Comparison of ENCODE assay signal across 1 cellular context in genomic region chr7:44059219-44060090, GRCh38.
A peak's percentile ranks its signal among the peaks of the same experiment; 100 is the strongest.
TF ChIP-seq lines count a peak whose summit lies in the region.

No MANE protein-coding gene starts in this region.

TF ChIP-seq in GM12878, 131 proteins besides CTCF, POLR2A, EP300 and RAD21:
- TF ChIP-seq SRF (IDR thresholded peaks at IDR 0.05; ENCODE audit: low read depth in 2 of 2, low read length in 2 of 2) (no peak), NRF1 (conservative IDR thresholded peaks at IDR 0.05; ENCODE audit: low read depth, low read length) (no peak), EGR1 (IDR thresholded peaks at IDR 0.05; ENCODE audit: borderline replicate concordance in 1 of 2, low read depth in 2 of 2, low read length in 2 of 2) (peak in 1 of 2 experiments; percentile 88; a peak in 2 of 3 replicates), BCL3 (IDR thresholded peaks at IDR 0.05; ENCODE audit: borderline replicate concordance, insufficient read depth, low read depth, low read length, poor library complexity, severe bottlenecking) (no peak), RUNX3 (IDR thresholded peaks at IDR 0.05; ENCODE audit: low read length) (peak; percentile 58), SREBF1 (IDR thresholded peaks at IDR 0.05; ENCODE audit: low read length) (no peak), ZNF592 (IDR thresholded peaks at IDR 0.05) (no peak), CBX3 (IDR thresholded peaks at IDR 0.05; ENCODE audit: borderline replicate concordance, low read depth) (no peak), ATF7 (IDR thresholded peaks at IDR 0.05; ENCODE audit: low read depth) (no peak), SKIL (IDR thresholded peaks at IDR 0.05; ENCODE audit: low read depth, poor library complexity, severe bottlenecking) (no peak), RELB (IDR thresholded peaks at IDR 0.05; ENCODE audit: low read depth) (no peak), MEF2B (IDR thresholded peaks at IDR 0.05; ENCODE audit: partially characterized antibody, poor library complexity, severe bottlenecking) (peak; percentile 59), CREB1 (IDR thresholded peaks at IDR 0.05; ENCODE audit: low read depth) (0 out of 2 replicates have a peak, but pooled peaks have one; percentile 53)
